ENCODE assay signal across 20 cellular contexts in genomic region chr7:97390915-97391593, GRCh38.
"Had no signal": no experiment of that assay in that cellular context is flagged by ENCODE, and none has a peak within 500 bp of the region (broad histone marks: within the 10 kb centered on the region; RNA-seq: fewer than 3 reads in every experiment).

No MANE protein-coding gene starts in this region.

- H3K4me1 ChIP-seq: ascending aorta, breast epithelium, spleen, upper lobe of right lung had no signal

- DNase-seq: activated CD4-positive, alpha-beta T cell treated with anti-CD3 and anti-CD28 coated beads for 1 hour; activated CD8-positive, alpha-beta memory T cell treated with anti-CD3 and anti-CD28 coated beads for 24 hours; activated effector memory CD4-positive, alpha-beta T cell treated with anti-CD3 and anti-CD28 coated beads, Interleukin-2, amount 50 U/mL, for 16 hours; activated naive CD4-positive, alpha-beta T cell treated with anti-CD3 and anti-CD28 coated beads, Interleukin-2, amount 50 U/mL, for 16 hours; activated T-cell treated with anti-CD3 and anti-CD28 coated beads, Interleukin-2, amount 50 U/mL, for 72 hours; effector CD4-positive, alpha-beta T cell; midbrain; spleen; stimulated activated naive B cell treated with anti-CD40 and anti-IgM and Interleukin-4, amounts not matched to agents 10 μg/mL and 1 μg/mL and 100 μg/mL, for 72 hours; T-helper 17 cell; upper lobe of right lung had no signal

- ATAC-seq: activated T-cell treated with anti-CD3 and anti-CD28 coated beads, Interleukin-2, amount 50 U/mL, for 72 hours; esophagus mucosa; stimulated activated naive B cell treated with anti-CD40 and anti-IgM and Interleukin-4, amounts not matched to agents 10 μg/mL and 1 μg/mL and 100 μg/mL, for 72 hours; T-helper 17 cell; upper lobe of right lung had no signal

- H3K27me3 Mint-ChIP-seq: stimulated activated naive B cell treated with anti-CD40 and anti-IgM and Interleukin-4, amounts not matched to agents 10 μg/mL and 1 μg/mL and 100 μg/mL, for 72 hours; T-helper 17 cell had no signal

- H3K4me1 Mint-ChIP-seq: nephron; stimulated activated naive B cell treated with anti-CD40 and anti-IgM and Interleukin-4, amounts not matched to agents 10 μg/mL and 1 μg/mL and 100 μg/mL, for 72 hours; T-helper 17 cell had no signal

- H3K36me3 Mint-ChIP-seq: stimulated activated naive B cell treated with anti-CD40 and anti-IgM and Interleukin-4, amounts not matched to agents 10 μg/mL and 1 μg/mL and 100 μg/mL, for 72 hours had no signal

- H3K4me3 Mint-ChIP-seq: activated T-cell treated with anti-CD3 and anti-CD28 coated beads, Interleukin-2, amount 50 U/mL, for 72 hours; nephron; stimulated activated naive B cell treated with anti-CD40 and anti-IgM and Interleukin-4, amounts not matched to agents 10 μg/mL and 1 μg/mL and 100 μg/mL, for 72 hours; T-helper 17 cell had no signal

- H3K9me3 ChIP-seq: ascending aorta, thoracic aorta, upper lobe of right lung had no signal

- H3K27ac ChIP-seq: ascending aorta, breast epithelium, coronary artery, spleen, thoracic aorta, upper lobe of right lung, VCaP had no signal

- H3K4me3 ChIP-seq: ascending aorta, breast epithelium, coronary artery, lung, spleen, thoracic aorta, upper lobe of right lung had no signal

- H3K27ac Mint-ChIP-seq: activated T-cell treated with anti-CD3 and anti-CD28 coated beads, Interleukin-2, amount 50 U/mL, for 72 hours; nephron; stimulated activated naive B cell treated with anti-CD40 and anti-IgM and Interleukin-4, amounts not matched to agents 10 μg/mL and 1 μg/mL and 100 μg/mL, for 72 hours; T-helper 17 cell had no signal

- H3K9me3 Mint-ChIP-seq: activated T-cell treated with anti-CD3 and anti-CD28 coated beads, Interleukin-2, amount 50 U/mL, for 72 hours; nephron had no signal

- FAIRE-seq: islet of Langerhans had no signal

- H3K27me3 ChIP-seq: ascending aorta, breast epithelium, spleen, upper lobe of right lung had no signal

- H3K36me3 ChIP-seq: ascending aorta, breast epithelium, spleen, thoracic aorta, upper lobe of right lung had no signal
